ENCODE assay signal across 8 cellular contexts in genomic region chr12:113174461-113175384, GRCh38. TPM values are rescaled to one million over a fixed set of nuclear protein-coding genes. Genes with fewer than 3 reads are reported as not detected.
DNase-seq lines count a peak whose midpoint lies in the region; ATAC-seq and TF ChIP-seq lines count a peak whose summit lies in the region.

No MANE protein-coding gene starts in this region.

- H3K36me3 ChIP-seq in RWPE2 (ENCODE audit: low read depth) (peaks cover 88% of the 10 kb centered on the region), vagina (peaks cover 0 to 95% of the 10 kb centered on the region in 2 donors)

- H3K4me3 Mint-ChIP-seq in HFFc6 = no peak overlapping the region
- H3K4me3 Mint-ChIP-seq in progenitor cell of endocrine pancreas (ENCODE audit: low read depth) = no peak overlapping the region

- H3K27me3 Mint-ChIP-seq in HFFc6 (ENCODE audit: insufficient read depth) (no peaks in the 10 kb centered on the region), progenitor cell of endocrine pancreas (no peaks in the 10 kb centered on the region)

- no peak for TF ChIP-seq POLR2A in vagina (IDR thresholded peaks at IDR 0.05)

- no peaks in the 10 kb centered on the region for H3K4me1 Mint-ChIP-seq in HFFc6 (ENCODE audit: low read depth)
- H3K4me1 Mint-ChIP-seq in progenitor cell of endocrine pancreas (ENCODE audit: low read depth) = no peaks in the 10 kb centered on the region

- H3K27ac ChIP-seq in RWPE2 (ENCODE audit: poor library complexity, severe bottlenecking) = no peak overlapping the region
- no peak overlapping the region for H3K27ac ChIP-seq in vagina

- no peaks in the 10 kb centered on the region for H3K9me3 ChIP-seq in RWPE2 (ENCODE audit: severe bottlenecking)
- H3K9me3 ChIP-seq in vagina = no peaks in the 10 kb centered on the region

- H3K4me3 ChIP-seq in RWPE2 (ENCODE audit: severe bottlenecking) (no peak overlapping the region), vagina (no peak overlapping the region)

- peaks cover 45% of the 10 kb centered on the region for H3K36me3 Mint-ChIP-seq in HFFc6 (ENCODE audit: low read depth)
- H3K36me3 Mint-ChIP-seq in progenitor cell of endocrine pancreas (ENCODE audit: insufficient read depth) = peaks cover 48% of the 10 kb centered on the region

- peak; percentile 70 for ATAC-seq in RWPE2 (ENCODE audit: low read depth)
- no peak for ATAC-seq in GM21390 (IDR thresholded peaks at IDR 0.05; ENCODE audit: unreplicated experiment)

- intact Hi-C loops in vagina (cut with DNase I) = no loop called here

- no peaks in the 10 kb centered on the region for H3K27me3 ChIP-seq in RWPE2 (ENCODE audit: insufficient read depth, poor library complexity, severe bottlenecking)
- no peaks in the 10 kb centered on the region for H3K27me3 ChIP-seq in vagina

- DNase-seq in DMS153 treated with DMSO at 0.1 percent for 48 hours (lab: John Stamatoyannopoulos, UW; ENCODE audit: unreplicated experiment) (peak; percentile 32), HFFc6 (peak; percentile 59), RWPE2 (ENCODE audit: low spot score) (no peak), globus pallidus (ENCODE audit: low spot score) (peak; percentile 51), progenitor cell of endocrine pancreas (ENCODE audit: low spot score, unreplicated experiment) (peak; percentile 73), vagina (ENCODE audit: extremely low spot score in 2 of 2) (no peak)
- peak; percentile 57 to 83 (median 67) for DNase-seq in activated naive CD4-positive, alpha-beta T cell (lab: John Stamatoyannopoulos, UW)

- peak overlapping the region; percentile 15; the same call in 1 of the 2 replicates for H3K27ac Mint-ChIP-seq in HFFc6
- H3K27ac Mint-ChIP-seq in progenitor cell of endocrine pancreas = no peak overlapping the region

- H3K9me3 Mint-ChIP-seq in HFFc6 (peaks cover 6% of the 10 kb centered on the region; the same call in 1 of the 2 replicates), progenitor cell of endocrine pancreas (ENCODE audit: low read depth) (peaks cover 3% of the 10 kb centered on the region)

- H3K4me1 ChIP-seq in RWPE2 (ENCODE audit: insufficient read depth, poor library complexity, severe bottlenecking) (no peaks in the 10 kb centered on the region), vagina (no peaks in the 10 kb centered on the region)

- peak; percentile 100 for TF ChIP-seq CTCF in HFFc6 (IDR thresholded peaks at IDR 0.05)
- TF ChIP-seq CTCF in RWPE2 (IDR thresholded peaks at IDR 0.05; ENCODE audit: poor library complexity, severe bottlenecking) = peak; percentile 95
- peak; percentile 98 for TF ChIP-seq CTCF in progenitor cell of endocrine pancreas (IDR thresholded peaks at IDR 0.05; ENCODE audit: unreplicated experiment)
- TF ChIP-seq CTCF in vagina (IDR thresholded peaks at IDR 0.05) = peak; percentile 80 to 98 (median 88)

RNA-seq across cellular contexts. Expression of gene DDX54, which starts 10.6 kb away (rescaled TPM):
- 10 to 100 TPM; 60.1 to 71.0 (median 61.9) TPM for total RNA-seq in HFFc6 (2021; fragmentation: NEBNext Ultra II Directional; extraction: Animal tissue kit (Norgen Biotek cat#: 25700))
- 61.5 and 66.1 TPM in 2 replicates for total RNA-seq in progenitor cell of endocrine pancreas
- total RNA-seq in vagina = 52.5 TPM

RNA-seq across cellular contexts. Expression of gene RITA1, which starts 10.8 kb away (rescaled TPM):
- 10 to 100 TPM; 18.0 to 20.9 (median 18.7) TPM for total RNA-seq in HFFc6 (2021; fragmentation: NEBNext Ultra II Directional; extraction: Animal tissue kit (Norgen Biotek cat#: 25700))
- total RNA-seq in progenitor cell of endocrine pancreas (15.6 and 16.2 TPM in 2 replicates), vagina (14.5 TPM)

RNA-seq across cellular contexts. Expression of gene CFAP73, which starts 25.2 kb away (rescaled TPM):
- total RNA-seq in HFFc6 (2021; fragmentation: NEBNext Ultra II Directional; extraction: Animal tissue kit (Norgen Biotek cat#: 25700)) = under 1 TPM in 1 of 6 experiments, not detected in 5; 0.17 TPM
- not detected in 2 replicates for total RNA-seq in progenitor cell of endocrine pancreas
- not detected for total RNA-seq in vagina

RNA-seq across cellular contexts. Expression of gene RASAL1, which starts 39.2 kb away (rescaled TPM):
- total RNA-seq in HFFc6 (2021; fragmentation: NEBNext Ultra II Directional; extraction: Animal tissue kit (Norgen Biotek cat#: 25700)) = not detected
- total RNA-seq in progenitor cell of endocrine pancreas (0.36 and 0.46 TPM in 2 replicates), vagina (11.0 TPM)

RNA-seq across cellular contexts. Expression of gene TPCN1, which starts 46.5 kb away (rescaled TPM):
- 10 to 100 TPM; 19.0 to 33.3 (median 20.6) TPM for total RNA-seq in HFFc6 (2021; fragmentation: NEBNext Ultra II Directional; extraction: Animal tissue kit (Norgen Biotek cat#: 25700))
- total RNA-seq in progenitor cell of endocrine pancreas = 32.1 and 34.1 TPM in 2 replicates
- total RNA-seq in vagina = 39.5 TPM

Comparison
In these comparisons a context has a peak if more than half of its experiments do, and no peak if none do; other contexts are left out.
1. DNase-seq: peak in DMS153 treated with DMSO at 0.1 percent for 48 hours (single experiment), HFFc6 (single experiment), activated naive CD4-positive, alpha-beta T cell (4 of 4), globus pallidus (single experiment) and progenitor cell of endocrine pancreas (single experiment); none in RWPE2 (single experiment) and vagina (0 of 2).
2. Peak in every context shown above with its lines, with median percentiles within 50 percentile points of each other: CTCF ChIP-seq.